10 cellular contexts compared by ENCODE assay signal in genomic region chr19:44749318-44749717, GRCh38.
DNase-seq lines count a peak whose midpoint lies in the region; ATAC-seq, FAIRE-seq and TF ChIP-seq lines count a peak whose summit lies in the region.
"Had no signal": no experiment of that assay in that cellular context is flagged by ENCODE, and none has a peak within 500 bp of the region (broad histone marks: within the 10 kb centered on the region; RNA-seq: fewer than 3 reads in every experiment).

No MANE protein-coding gene starts in this region.

- no peaks in the 10 kb centered on the region for H4K20me1 ChIP-seq in KMS-11 (ENCODE audit: insufficient read depth)

- H3K36me3 ChIP-seq in ACC112 (ENCODE audit: insufficient read depth, low read length) (peaks cover 6% of the 10 kb centered on the region), KMS-11 (ENCODE audit: insufficient read depth) (peaks cover 4% of the 10 kb centered on the region; the same call in 1 of the 2 replicates), muscle layer of duodenum (ENCODE audit: control insufficient read depth in 1 of 2, insufficient read depth in 2 of 2, low read length in 2 of 2) (peaks cover 8 to 22% of the 10 kb centered on the region in 2 donors)

- H3K9ac ChIP-seq in KMS-11, result peak overlapping the region; percentile 90

- TF ChIP-seq CTCF in KMS-11 (conservative IDR thresholded peaks at IDR 0.05; ENCODE audit: low read depth, low read length), result no peak
- TF ChIP-seq CTCF in choroid plexus epithelial cell (conservative IDR thresholded peaks at IDR 0.05; ENCODE audit: low read depth, low read length), result no peak

- H3K4me3 ChIP-seq in ACC112 (ENCODE audit: low read depth, low read length), result peak overlapping the region; percentile 94
- H3K4me3 ChIP-seq in KMS-11 (IDR thresholded peaks at IDR 0.05; ENCODE audit: insufficient read depth, low read depth, low read length), result no peak overlapping the region
- peak overlapping the region; percentile 70 for H3K4me3 ChIP-seq in choroid plexus epithelial cell (ENCODE audit: low read depth, low read length)
- peak overlapping the region; percentile 82 to 94 for H3K4me3 ChIP-seq in muscle layer of duodenum (ENCODE audit: low read depth in 1 of 2, low read length in 2 of 2)

- H3K4me1 ChIP-seq in ACC112 (ENCODE audit: control insufficient read depth, insufficient read depth, low read length, unreplicated experiment) (peaks cover 41% of the 10 kb centered on the region), KMS-11 (ENCODE audit: low read depth, poor library complexity, severe bottlenecking) (peaks cover 45% of the 10 kb centered on the region), muscle layer of duodenum (ENCODE audit: control insufficient read depth in 1 of 2, insufficient read depth in 2 of 2, low read length in 2 of 2) (peaks cover 24 to 40% of the 10 kb centered on the region in 2 donors)

- no peak for DNase-seq in choroid plexus epithelial cell (ENCODE audit: low read depth)
- DNase-seq in NCI-H345 (lab: John Stamatoyannopoulos, UW), result no peak
- DNase-seq in activated effector memory CD4-positive, alpha-beta T cell treated with anti-CD3 and anti-CD28 coated beads, Interleukin-2, amount 50 U/mL, for 16 hours, result no peak
- no peak for DNase-seq in HTR-8/SVneo (ENCODE audit: insufficient read length, low spot score)
- DNase-seq: dermis blood vessel endothelial cell, MV-4-11 had no signal

- FAIRE-seq in HTR-8/SVneo (lab: Jason Lieb, UNC), result no peak

- H2AFZ ChIP-seq in ACC112 (ENCODE audit: low read length, unreplicated experiment) (no peak overlapping the region), KMS-11 (ENCODE audit: low read depth) (no peak overlapping the region)

- H3K9me3 ChIP-seq in muscle layer of duodenum (ENCODE audit: control insufficient read depth in 1 of 2, low read length in 2 of 2), result no peaks in the 10 kb centered on the region

- peak overlapping the region; percentile 93 for H3K4me2 ChIP-seq in KMS-11

- peak overlapping the region; percentile 92 for H3K27ac ChIP-seq in ACC112 (ENCODE audit: low read depth, low read length)
- H3K27ac ChIP-seq in KMS-11, result peak overlapping the region; percentile 76
- peak overlapping the region; percentile 87 for H3K27ac ChIP-seq in muscle layer of duodenum (ENCODE audit: low read length)

- H3K79me2 ChIP-seq in ACC112 (ENCODE audit: control insufficient read depth, insufficient read depth, low read length, unreplicated experiment) (peaks cover 36% of the 10 kb centered on the region), KMS-11 (ENCODE audit: insufficient read depth, low read depth) (peaks cover 36% of the 10 kb centered on the region)

- H3K27me3 ChIP-seq in ACC112 (ENCODE audit: insufficient read depth, low read length) (no peaks in the 10 kb centered on the region), KMS-11 (ENCODE audit: insufficient read depth, low read depth) (no peaks in the 10 kb centered on the region), muscle layer of duodenum (ENCODE audit: low read depth, low read length) (no peaks in the 10 kb centered on the region)

- ATAC-seq in GM21529 (IDR thresholded peaks at IDR 0.05; ENCODE audit: unreplicated experiment), result no peak
